In genomic region chr12:64824130-64824499, GRCh38 we compare ENCODE assay signal across 8 cellular contexts. TPM values are rescaled to one million over a fixed set of nuclear protein-coding genes. Genes with fewer than 3 reads are reported as not detected.
DNase-seq lines count a peak whose midpoint lies in the region; ATAC-seq, FAIRE-seq and TF ChIP-seq lines count a peak whose summit lies in the region.

No MANE protein-coding gene starts in this region.

- CTCF ChIA-PET in activated CD8-positive, alpha-beta memory T cell treated with anti-CD3 and anti-CD28 coated beads, Interleukin-2, amount 10 ng/mL, durations not matched to agents 7 days and 5 days (lab: Charles Lee): interaction anchor here (1.0 kb wide), 1 partner anchor 22 kb away, joined by 3 read pairs; no protein-coding TSS in a partner anchor
- CTCF ChIA-PET in WTC11 (lab: Charles Lee): interaction anchor here (1.3 to 1.9 kb wide), 3 partner anchors 22 to 67 kb away, joined by 4 to 9 read pairs (median 8); no protein-coding TSS in a partner anchor

- no peak for TF ChIP-seq CTCF in WTC11 (IDR thresholded peaks at IDR 0.05)
- TF ChIP-seq CTCF in keratinocyte (optimal IDR thresholded peaks at IDR 0.05 in 1 of 3, IDR thresholded peaks at IDR 0.05 in 1 of 3, conservative IDR thresholded peaks at IDR 0.05 in 1 of 3; ENCODE audit: extremely low read depth in 1 of 3, insufficient read depth in 2 of 3, low read length in 3 of 3): no peak
- no peak for TF ChIP-seq CTCF in thoracic aorta (IDR thresholded peaks at IDR 0.05)

- H3K36me3 ChIP-seq in keratinocyte (ENCODE audit: control insufficient read depth in 2 of 2, extremely low read depth in 1 of 2, insufficient read depth in 2 of 2, low read length in 2 of 2): no peaks in the 10 kb centered on the region
- no peaks in the 10 kb centered on the region for H3K36me3 ChIP-seq in thoracic aorta

- dilution Hi-C loops in keratinocyte (cut with MboI; ENCODE audit: extremely low pct_ligation_motif_present, low sequenced_read_pairs): no loop called here

- no peaks in the 10 kb centered on the region for H3K9me1 ChIP-seq in keratinocyte (ENCODE audit: control insufficient read depth, extremely low read depth, insufficient read depth, low read length)

- H3K36me3 Mint-ChIP-seq in activated CD8-positive, alpha-beta memory T cell treated with anti-CD3 and anti-CD28 coated beads, Interleukin-2, amount 10 ng/mL, durations not matched to agents 7 days and 5 days: no peaks in the 10 kb centered on the region
- H3K36me3 Mint-ChIP-seq in WTC11: peaks cover 8% of the 10 kb centered on the region

- H3K4me2 ChIP-seq in keratinocyte (ENCODE audit: control insufficient read depth, extremely low read depth, insufficient read depth, low read depth, low read length): peak overlapping the region; percentile 68

- H3K79me2 ChIP-seq in keratinocyte (ENCODE audit: control insufficient read depth, insufficient read depth, low read length): no peaks in the 10 kb centered on the region

- peaks cover 16% of the 10 kb centered on the region for H3K4me1 Mint-ChIP-seq in activated CD8-positive, alpha-beta memory T cell treated with anti-CD3 and anti-CD28 coated beads, Interleukin-2, amount 10 ng/mL, durations not matched to agents 7 days and 5 days
- H3K4me1 Mint-ChIP-seq in WTC11: peaks cover 14% of the 10 kb centered on the region

- H2AFZ ChIP-seq in keratinocyte (ENCODE audit: control insufficient read depth, low read length): peak overlapping the region; percentile 32

- no peak for FAIRE-seq in keratinocyte (lab: Jason Lieb, UNC)

- H3K4me3 ChIP-seq in keratinocyte (ENCODE audit: control insufficient read depth in 2 of 3, extremely low read depth in 1 of 3, insufficient read depth in 2 of 3, low read depth in 1 of 3, low read length in 3 of 3): peak overlapping the region; percentile 12 to 50 (median 17)
- H3K4me3 ChIP-seq in thoracic aorta: peak overlapping the region; percentile 65

- ATAC-seq in activated CD8-positive, alpha-beta memory T cell treated with anti-CD3 and anti-CD28 coated beads, Interleukin-2, amount 10 ng/mL, durations not matched to agents 7 days and 5 days: peak; percentile 40
- ATAC-seq in WTC11: peak; percentile 15
- no peak for ATAC-seq in thoracic aorta (ENCODE audit: insufficient number of reproducible peaks, low FRiP score, low read depth)
- ATAC-seq in GM21447 (IDR thresholded peaks at IDR 0.05; ENCODE audit: unreplicated experiment): no peak

- POLR2A ChIA-PET in WTC11 (lab: Charles Lee): no interaction called here

- H3K27me3 Mint-ChIP-seq in activated CD8-positive, alpha-beta memory T cell treated with anti-CD3 and anti-CD28 coated beads, Interleukin-2, amount 10 ng/mL, durations not matched to agents 7 days and 5 days: peaks cover 67% of the 10 kb centered on the region
- peaks cover 79% of the 10 kb centered on the region for H3K27me3 Mint-ChIP-seq in WTC11 (ENCODE audit: low read depth)

- H4K20me1 ChIP-seq in keratinocyte (ENCODE audit: control insufficient read depth, extremely low read depth, insufficient read depth, low read length): peaks cover 6% of the 10 kb centered on the region

- H3K4me1 ChIP-seq in keratinocyte (ENCODE audit: control insufficient read depth, extremely low read depth, insufficient read depth, low read length) (peaks cover 3% of the 10 kb centered on the region), thoracic aorta (ENCODE audit: control insufficient read depth in 1 of 2, low read depth in 2 of 2) (peaks cover 18 to 24% of the 10 kb centered on the region in 2 donors)

- H3K27ac ChIP-seq in keratinocyte (ENCODE audit: control insufficient read depth, insufficient read depth, low read length): no peak overlapping the region
- H3K27ac ChIP-seq in thoracic aorta: no peak overlapping the region

- no peaks in the 10 kb centered on the region for H3K9me3 Mint-ChIP-seq in activated CD8-positive, alpha-beta memory T cell treated with anti-CD3 and anti-CD28 coated beads, Interleukin-2, amount 10 ng/mL, durations not matched to agents 7 days and 5 days (ENCODE audit: low read depth)
- H3K9me3 Mint-ChIP-seq in WTC11: peaks cover 19% of the 10 kb centered on the region

- no peak for DNase-seq in activated CD8-positive, alpha-beta memory T cell treated with anti-CD3 and anti-CD28 coated beads, Interleukin-2, amount 10 ng/mL, durations not matched to agents 7 days and 5 days
- no peak for DNase-seq in activated CD8-positive, alpha-beta memory T cell treated with anti-CD3 and anti-CD28 coated beads, Interleukin-2, amount 50 U/mL, for 48 hours
- DNase-seq in WTC11 (ENCODE audit: low spot score): no peak
- no peak for DNase-seq in keratinocyte (ENCODE audit: low read depth, low spot score)
- no peak for DNase-seq in thoracic aorta (ENCODE audit: low spot score)
- DNase-seq in NCI-H446 (lab: John Stamatoyannopoulos, UW): no peak
- no peak for DNase-seq in NCI-H2081 treated with DMSO at 0.1 percent for 48 hours (lab: John Stamatoyannopoulos, UW)

- H3K9ac ChIP-seq in keratinocyte (ENCODE audit: control insufficient read depth, extremely low read depth, insufficient read depth, low read length): no peak overlapping the region

- no peak overlapping the region for H3K27ac Mint-ChIP-seq in activated CD8-positive, alpha-beta memory T cell treated with anti-CD3 and anti-CD28 coated beads, Interleukin-2, amount 10 ng/mL, durations not matched to agents 7 days and 5 days
- no peak overlapping the region for H3K27ac Mint-ChIP-seq in WTC11

- H3K4me3 Mint-ChIP-seq in activated CD8-positive, alpha-beta memory T cell treated with anti-CD3 and anti-CD28 coated beads, Interleukin-2, amount 10 ng/mL, durations not matched to agents 7 days and 5 days: peak overlapping the region; percentile 67
- peak overlapping the region; percentile 66 for H3K4me3 Mint-ChIP-seq in WTC11

- peaks cover 43% of the 10 kb centered on the region for H3K27me3 ChIP-seq in keratinocyte (ENCODE audit: control insufficient read depth, extremely low read depth, insufficient read depth, low read length)
- H3K27me3 ChIP-seq in thoracic aorta (replicated peaks; ENCODE audit: insufficient read depth): peaks cover 9% of the 10 kb centered on the region

- H3K9me3 ChIP-seq in keratinocyte (ENCODE audit: control insufficient read depth, low read depth, low read length) (no peaks in the 10 kb centered on the region), thoracic aorta (no peaks in the 10 kb centered on the region)

TF ChIP-seq in WTC11, 78 proteins besides CTCF, POLR2A, EP300 and RAD21:
- TF ChIP-seq TEAD4 (CRISPR knock-in tag; IDR thresholded peaks at IDR 0.05): no peak
- no peak; the same call in 1 of the 2 replicates for TF ChIP-seq ETV6 (CRISPR knock-in tag; IDR thresholded peaks at IDR 0.05)
- TF ChIP-seq ZNF219 (CRISPR knock-in tag; IDR thresholded peaks at IDR 0.05; ENCODE audit: borderline replicate concordance): no peak
- no peak for TF ChIP-seq ZBTB21 (CRISPR knock-in tag; IDR thresholded peaks at IDR 0.05; ENCODE audit: borderline replicate concordance)
- no peak for TF ChIP-seq ZSCAN18 (CRISPR knock-in tag; IDR thresholded peaks at IDR 0.05)
- no peak for TF ChIP-seq ATF1 (CRISPR knock-in tag; IDR thresholded peaks at IDR 0.05)
- TF ChIP-seq GTF2I (CRISPR knock-in tag; conservative IDR thresholded peaks at IDR 0.05): no peak
- TF ChIP-seq ZNF281 (CRISPR knock-in tag; IDR thresholded peaks at IDR 0.05): no peak
TF ChIP-seq in WTC11: peak in this region for 0.

RNA-seq across cellular contexts. Expression of gene TBC1D30, which starts 0.3 kb away (rescaled TPM):
- total RNA-seq in activated CD8-positive, alpha-beta memory T cell treated with anti-CD3 and anti-CD28 coated beads, Interleukin-2, amount 10 ng/mL, durations not matched to agents 7 days and 5 days: under 1 TPM; 0.26 to 0.47 TPM
- total RNA-seq in WTC11 (2021) (2.0 to 3.6 TPM (median 2.3 TPM) in 3 replicates), thoracic aorta (10 to 100 TPM in 1 of 2 donors, 1 to 10 TPM in 1; 7.6 to 19.0 TPM)
- polyA plus RNA-seq in keratinocyte: 0.41 to 0.54 TPM (median 0.50 TPM) in 3 replicates
- 1.1 TPM for polyA plus RNA-seq in keratinocyte (2011; ENCODE audit: low read depth)
- 0.42 and 0.55 TPM in 2 replicates for polyA plus RNA-seq in keratinocyte (2011; cell fraction: cytosol; rRNA removed)
- polyA plus RNA-seq in keratinocyte (2011; cell fraction: nucleus; rRNA removed): 0.56 and 0.69 TPM in 2 replicates
- 0.47 and 0.58 TPM in 2 replicates for polyA plus RNA-seq in keratinocyte (2012; ENCODE audit: low replicate concordance)
- polyA minus RNA-seq in keratinocyte: 1.0 to 1.6 TPM in 2 of 3 replicates, not detected in the other
- 0.38 TPM for polyA minus RNA-seq in keratinocyte (2011; cell fraction: cytosol; rRNA and poly(A)+ RNA removed)
- polyA minus RNA-seq in keratinocyte (2011; cell fraction: nucleus; rRNA and poly(A)+ RNA removed): 0.74 and 1.2 TPM in 2 replicates

Comparison
In these comparisons a context has a peak if more than half of its experiments do, and no peak if none do; other contexts are left out.
1. ATAC-seq: peak in activated CD8-positive, alpha-beta memory T cell treated with anti-CD3 and anti-CD28 coated beads, Interleukin-2, amount 10 ng/mL, durations not matched to agents 7 days and 5 days (single experiment) and WTC11 (single experiment); none in thoracic aorta (single experiment) and GM21447 (single experiment).